ENCODE assay signal across 15 cellular contexts in genomic region chr5:134458676-134459403, GRCh38. TPM values are rescaled to one million over a fixed set of nuclear protein-coding genes. Genes with fewer than 3 reads are reported as not detected.
DNase-seq lines count a peak whose midpoint lies in the region; ATAC-seq and TF ChIP-seq lines count a peak whose summit lies in the region.
"Had no signal": no experiment of that assay in that cellular context is flagged by ENCODE, and none has a peak within 500 bp of the region (broad histone marks: within the 10 kb centered on the region; RNA-seq: fewer than 3 reads in every experiment).

No MANE protein-coding gene starts in this region.

- H3K4me1 ChIP-seq in mucosa of descending colon (ENCODE audit: low read depth) (no peaks in the 10 kb centered on the region), BE2C (no peaks in the 10 kb centered on the region)

- intact Hi-C loops in mucosa of descending colon (cut with DNase I, micrococcal nuclease): no loop called here

- H3K4me3 ChIP-seq in epithelial cell of proximal tubule (ENCODE audit: low read depth, low read length) (no peak overlapping the region), mucosa of descending colon (no peak overlapping the region), BE2C (ENCODE audit: low read depth, low read length) (no peak overlapping the region)
- H3K4me3 ChIP-seq: testis had no signal

- no peaks in the 10 kb centered on the region for H3K9me3 ChIP-seq in mucosa of descending colon
- no peaks in the 10 kb centered on the region for H3K9me3 ChIP-seq in BE2C
- H3K9me3 ChIP-seq: testis had no signal

- TF ChIP-seq CTCF in epithelial cell of proximal tubule (conservative IDR thresholded peaks at IDR 0.05; ENCODE audit: low read depth, low read length): peak; percentile 1
- no peak for TF ChIP-seq CTCF in mucosa of descending colon (IDR thresholded peaks at IDR 0.05)
- no peak for TF ChIP-seq CTCF in BE2C (IDR thresholded peaks at IDR 0.05; ENCODE audit: low read depth, low read length)

- ATAC-seq in mucosa of descending colon: peak; percentile 76
- no peak for ATAC-seq in esophagus mucosa
- no peak for ATAC-seq in GM21447 (IDR thresholded peaks at IDR 0.05; ENCODE audit: unreplicated experiment)

- DNase-seq in COLO668 (lab: John Stamatoyannopoulos, UW; ENCODE audit: unreplicated experiment): peak; percentile 62
- DNase-seq in NCI-H2029 treated with DMSO at 0.1 percent for 48 hours (lab: John Stamatoyannopoulos, UW): peak; percentile 55
- no peak for DNase-seq in epithelial cell of proximal tubule (ENCODE audit: low read depth)
- no peak for DNase-seq in mucosa of descending colon
- no peak for DNase-seq in NCI-H1048 (lab: John Stamatoyannopoulos, UW)
- no peak for DNase-seq in BE2C
- DNase-seq: activated CD8-positive, alpha-beta memory T cell treated with anti-CD3 and anti-CD28 coated beads for 24 hours; activated gamma-delta T cell; AML-193; mesendoderm; OCI-M1; stimulated activated CD4-positive, alpha-beta T cell treated with anti-CD3 and anti-CD28 coated beads, Interleukin-15, amount 100 ng/mL, for 24 hours had no signal

- no peaks in the 10 kb centered on the region for H3K27me3 ChIP-seq in BE2C
- H3K27me3 ChIP-seq: testis had no signal

- H3K36me3 ChIP-seq in mucosa of descending colon (ENCODE audit: low read depth) (no peaks in the 10 kb centered on the region), BE2C (no peaks in the 10 kb centered on the region)

RNA-seq across cellular contexts. Expression of gene CDKN2AIPNL, which starts 47.2 kb away (rescaled TPM):
- total RNA-seq in epithelial cell of proximal tubule (28.5 and 58.7 TPM in 2 replicates), mucosa of descending colon (10 to 100 TPM; 16.0 to 24.4 (median 17.1) TPM), esophagus mucosa (19.4 TPM)
- 57.6 TPM for polyA plus RNA-seq in BE2C (2012; ENCODE audit: insufficient read depth, insufficient read length, low read depth)

Comparison
In these comparisons a context has a peak if more than half of its experiments do, and no peak if none do; other contexts are left out.
1. DNase-seq: peak in COLO668 (single experiment) and NCI-H2029 treated with DMSO at 0.1 percent for 48 hours (single experiment); none in epithelial cell of proximal tubule (single experiment), mucosa of descending colon (0 of 3), NCI-H1048 (single experiment) and BE2C (single experiment).